Comparison of ENCODE assay signal across 1 cellular context in the genomic region with DNA sequence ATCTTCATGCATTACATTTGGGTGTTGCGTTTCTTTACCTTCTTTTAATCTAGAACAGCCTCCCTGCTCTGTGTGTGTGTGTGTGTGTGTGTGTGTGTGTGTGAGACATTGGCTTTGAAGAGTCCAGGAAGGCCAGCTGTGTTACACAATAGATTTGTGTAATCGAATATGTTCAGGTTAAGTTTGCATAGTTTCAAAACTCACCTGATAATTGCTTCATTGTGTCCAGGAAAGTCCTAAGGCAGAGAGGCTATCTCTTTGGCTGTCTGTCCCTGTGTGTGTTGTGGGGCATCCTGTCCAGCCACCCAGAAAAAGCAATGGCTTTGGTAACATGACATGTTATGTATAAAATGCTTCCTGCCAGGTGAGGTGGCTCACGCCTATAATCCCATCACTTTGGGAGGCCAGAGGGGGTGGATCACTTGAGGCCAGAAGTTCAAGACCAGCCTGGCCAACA.
TF ChIP-seq lines count a peak whose summit lies in the region.

No MANE protein-coding gene starts in this region.

TF ChIP-seq in HepG2, 621 proteins besides CTCF, POLR2A, EP300 and RAD21 (continued from another document and continues in another):
- TF ChIP-seq, protein P1, sequence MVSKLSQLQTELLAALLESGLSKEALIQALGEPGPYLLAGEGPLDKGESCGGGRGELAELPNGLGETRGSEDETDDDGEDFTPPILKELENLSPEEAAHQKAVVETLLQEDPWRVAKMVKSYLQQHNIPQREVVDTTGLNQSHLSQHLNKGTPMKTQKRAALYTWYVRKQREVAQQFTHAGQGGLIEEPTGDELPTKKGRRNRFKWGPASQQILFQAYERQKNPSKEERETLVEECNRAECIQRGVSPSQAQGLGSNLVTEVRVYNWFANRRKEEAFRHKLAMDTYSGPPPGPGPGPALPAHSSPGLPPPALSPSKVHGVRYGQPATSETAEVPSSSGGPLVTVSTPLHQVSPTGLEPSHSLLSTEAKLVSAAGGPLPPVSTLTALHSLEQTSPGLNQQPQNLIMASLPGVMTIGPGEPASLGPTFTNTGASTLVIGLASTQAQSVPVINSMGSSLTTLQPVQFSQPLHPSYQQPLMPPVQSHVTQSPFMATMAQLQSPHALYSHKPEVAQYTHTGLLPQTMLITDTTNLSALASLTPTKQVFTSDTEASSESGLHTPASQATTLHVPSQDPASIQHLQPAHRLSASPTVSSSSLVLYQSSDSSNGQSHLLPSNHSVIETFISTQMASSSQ (IDR thresholded peaks at IDR 0.05; ENCODE audit: low read depth): peak; percentile 64; the same call in 1 of the 2 replicates
- TF ChIP-seq, protein P1 (CRISPR knock-in tag; IDR thresholded peaks at IDR 0.05; ENCODE audit: borderline replicate concordance): peak; percentile 55; the same call in 1 of the 2 replicates
- TF ChIP-seq SAFB2 (CRISPR knock-in tag; IDR thresholded peaks at IDR 0.05; ENCODE audit: borderline replicate concordance, low read depth) (no peak), SMAD3 (CRISPR knock-in tag; IDR thresholded peaks at IDR 0.05) (0 out of 2 replicates have a peak, but pooled peaks have one; percentile 61), ZNF747 (CRISPR knock-in tag; IDR thresholded peaks at IDR 0.05; ENCODE audit: borderline replicate concordance) (peak; percentile 48; the same call in 1 of the 2 replicates), MIER3 (CRISPR knock-in tag; IDR thresholded peaks at IDR 0.05; ENCODE audit: borderline replicate concordance) (peak; percentile 41; the same call in 1 of the 2 replicates), ZBTB3 (CRISPR knock-in tag; IDR thresholded peaks at IDR 0.05; ENCODE audit: borderline replicate concordance, low read depth) (peak; percentile 30; the same call in 1 of the 2 replicates), KMT2A (CRISPR knock-in tag; IDR thresholded peaks at IDR 0.05) (no peak), GTF3A (CRISPR knock-in tag; conservative IDR thresholded peaks at IDR 0.05) (no peak), ZNF101 (CRISPR knock-in tag; IDR thresholded peaks at IDR 0.05; ENCODE audit: borderline replicate concordance, low read depth) (0 out of 2 replicates have a peak, but pooled peaks have one; percentile 50), ZNF441 (CRISPR knock-in tag; IDR thresholded peaks at IDR 0.05; ENCODE audit: borderline replicate concordance) (no peak), SOX13 (IDR thresholded peaks at IDR 0.05) (peak; percentile 92), SOX13 (CRISPR knock-in tag; conservative IDR thresholded peaks at IDR 0.05 in 1 of 2, IDR thresholded peaks at IDR 0.05 in 1 of 2) (peak in 1 of 2 experiments; percentile 94; a peak in 2 of 4 replicates), ZNF121 (CRISPR knock-in tag; IDR thresholded peaks at IDR 0.05) (peak; percentile 82), ZNF878 (CRISPR knock-in tag; IDR thresholded peaks at IDR 0.05) (no peak), ZNF550 (CRISPR knock-in tag; IDR thresholded peaks at IDR 0.05; ENCODE audit: borderline replicate concordance) (no peak), ZFYVE20 (CRISPR knock-in tag; IDR thresholded peaks at IDR 0.05; ENCODE audit: borderline replicate concordance, low read depth) (no peak), ZNF724P (CRISPR knock-in tag; IDR thresholded peaks at IDR 0.05; ENCODE audit: borderline replicate concordance) (no peak), SRSF1 (optimal IDR thresholded peaks at IDR 0.05; ENCODE audit: low read depth, low read length) (no peak), ZNF776 (CRISPR knock-in tag; IDR thresholded peaks at IDR 0.05) (no peak), HOXD1 (CRISPR knock-in tag; IDR thresholded peaks at IDR 0.05) (no peak)
- TF ChIP-seq, protein P2, sequence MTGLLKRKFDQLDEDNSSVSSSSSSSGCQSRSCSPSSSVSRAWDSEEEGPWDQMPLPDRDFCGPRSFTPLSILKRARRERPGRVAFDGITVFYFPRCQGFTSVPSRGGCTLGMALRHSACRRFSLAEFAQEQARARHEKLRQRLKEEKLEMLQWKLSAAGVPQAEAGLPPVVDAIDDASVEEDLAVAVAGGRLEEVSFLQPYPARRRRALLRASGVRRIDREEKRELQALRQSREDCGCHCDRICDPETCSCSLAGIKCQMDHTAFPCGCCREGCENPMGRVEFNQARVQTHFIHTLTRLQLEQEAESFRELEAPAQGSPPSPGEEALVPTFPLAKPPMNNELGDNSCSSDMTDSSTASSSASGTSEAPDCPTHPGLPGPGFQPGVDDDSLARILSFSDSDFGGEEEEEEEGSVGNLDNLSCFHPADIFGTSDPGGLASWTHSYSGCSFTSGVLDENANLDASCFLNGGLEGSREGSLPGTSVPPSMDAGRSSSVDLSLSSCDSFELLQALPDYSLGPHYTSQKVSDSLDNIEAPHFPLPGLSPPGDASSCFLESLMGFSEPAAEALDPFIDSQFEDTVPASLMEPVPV (CRISPR knock-in tag; IDR thresholded peaks at IDR 0.05): no peak
- TF ChIP-seq, protein P3, sequence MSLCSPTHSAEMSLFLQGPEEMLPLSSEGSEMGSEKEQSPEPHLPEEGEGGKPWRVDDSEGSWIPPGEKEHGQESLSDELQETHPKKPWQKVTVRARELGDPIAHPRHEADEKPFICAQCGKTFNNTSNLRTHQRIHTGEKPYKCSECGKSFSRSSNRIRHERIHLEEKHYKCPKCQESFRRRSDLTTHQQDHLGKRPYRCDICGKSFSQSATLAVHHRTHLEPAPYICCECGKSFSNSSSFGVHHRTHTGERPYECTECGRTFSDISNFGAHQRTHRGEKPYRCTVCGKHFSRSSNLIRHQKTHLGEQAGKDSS (CRISPR knock-in tag; IDR thresholded peaks at IDR 0.05; ENCODE audit: borderline replicate concordance, low read depth): no peak
- TF ChIP-seq, protein P4, sequence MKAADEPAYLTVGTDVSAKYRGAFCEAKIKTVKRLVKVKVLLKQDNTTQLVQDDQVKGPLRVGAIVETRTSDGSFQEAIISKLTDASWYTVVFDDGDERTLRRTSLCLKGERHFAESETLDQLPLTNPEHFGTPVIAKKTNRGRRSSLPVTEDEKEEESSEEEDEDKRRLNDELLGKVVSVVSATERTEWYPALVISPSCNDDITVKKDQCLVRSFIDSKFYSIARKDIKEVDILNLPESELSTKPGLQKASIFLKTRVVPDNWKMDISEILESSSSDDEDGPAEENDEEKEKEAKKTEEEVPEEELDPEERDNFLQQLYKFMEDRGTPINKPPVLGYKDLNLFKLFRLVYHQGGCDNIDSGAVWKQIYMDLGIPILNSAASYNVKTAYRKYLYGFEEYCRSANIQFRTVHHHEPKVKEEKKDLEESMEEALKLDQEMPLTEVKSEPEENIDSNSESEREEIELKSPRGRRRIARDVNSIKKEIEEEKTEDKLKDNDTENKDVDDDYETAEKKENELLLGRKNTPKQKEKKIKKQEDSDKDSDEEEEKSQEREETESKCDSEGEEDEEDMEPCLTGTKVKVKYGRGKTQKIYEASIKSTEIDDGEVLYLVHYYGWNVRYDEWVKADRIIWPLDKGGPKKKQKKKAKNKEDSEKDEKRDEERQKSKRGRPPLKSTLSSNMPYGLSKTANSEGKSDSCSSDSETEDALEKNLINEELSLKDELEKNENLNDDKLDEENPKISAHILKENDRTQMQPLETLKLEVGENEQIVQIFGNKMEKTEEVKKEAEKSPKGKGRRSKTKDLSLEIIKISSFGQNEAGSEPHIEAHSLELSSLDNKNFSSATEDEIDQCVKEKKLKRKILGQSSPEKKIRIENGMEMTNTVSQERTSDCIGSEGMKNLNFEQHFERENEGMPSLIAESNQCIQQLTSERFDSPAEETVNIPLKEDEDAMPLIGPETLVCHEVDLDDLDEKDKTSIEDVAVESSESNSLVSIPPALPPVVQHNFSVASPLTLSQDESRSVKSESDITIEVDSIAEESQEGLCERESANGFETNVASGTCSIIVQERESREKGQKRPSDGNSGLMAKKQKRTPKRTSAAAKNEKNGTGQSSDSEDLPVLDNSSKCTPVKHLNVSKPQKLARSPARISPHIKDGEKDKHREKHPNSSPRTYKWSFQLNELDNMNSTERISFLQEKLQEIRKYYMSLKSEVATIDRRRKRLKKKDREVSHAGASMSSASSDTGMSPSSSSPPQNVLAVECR (CRISPR knock-in tag; IDR thresholded peaks at IDR 0.05; ENCODE audit: borderline replicate concordance): peak; percentile 35; the same call in 1 of the 2 replicates
- TF ChIP-seq, protein P5, sequence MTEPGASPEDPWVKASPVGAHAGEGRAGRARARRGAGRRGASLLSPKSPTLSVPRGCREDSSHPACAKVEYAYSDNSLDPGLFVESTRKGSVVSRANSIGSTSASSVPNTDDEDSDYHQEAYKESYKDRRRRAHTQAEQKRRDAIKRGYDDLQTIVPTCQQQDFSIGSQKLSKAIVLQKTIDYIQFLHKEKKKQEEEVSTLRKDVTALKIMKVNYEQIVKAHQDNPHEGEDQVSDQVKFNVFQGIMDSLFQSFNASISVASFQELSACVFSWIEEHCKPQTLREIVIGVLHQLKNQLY (CRISPR knock-in tag; IDR thresholded peaks at IDR 0.05): no peak
- TF ChIP-seq, protein P6, sequence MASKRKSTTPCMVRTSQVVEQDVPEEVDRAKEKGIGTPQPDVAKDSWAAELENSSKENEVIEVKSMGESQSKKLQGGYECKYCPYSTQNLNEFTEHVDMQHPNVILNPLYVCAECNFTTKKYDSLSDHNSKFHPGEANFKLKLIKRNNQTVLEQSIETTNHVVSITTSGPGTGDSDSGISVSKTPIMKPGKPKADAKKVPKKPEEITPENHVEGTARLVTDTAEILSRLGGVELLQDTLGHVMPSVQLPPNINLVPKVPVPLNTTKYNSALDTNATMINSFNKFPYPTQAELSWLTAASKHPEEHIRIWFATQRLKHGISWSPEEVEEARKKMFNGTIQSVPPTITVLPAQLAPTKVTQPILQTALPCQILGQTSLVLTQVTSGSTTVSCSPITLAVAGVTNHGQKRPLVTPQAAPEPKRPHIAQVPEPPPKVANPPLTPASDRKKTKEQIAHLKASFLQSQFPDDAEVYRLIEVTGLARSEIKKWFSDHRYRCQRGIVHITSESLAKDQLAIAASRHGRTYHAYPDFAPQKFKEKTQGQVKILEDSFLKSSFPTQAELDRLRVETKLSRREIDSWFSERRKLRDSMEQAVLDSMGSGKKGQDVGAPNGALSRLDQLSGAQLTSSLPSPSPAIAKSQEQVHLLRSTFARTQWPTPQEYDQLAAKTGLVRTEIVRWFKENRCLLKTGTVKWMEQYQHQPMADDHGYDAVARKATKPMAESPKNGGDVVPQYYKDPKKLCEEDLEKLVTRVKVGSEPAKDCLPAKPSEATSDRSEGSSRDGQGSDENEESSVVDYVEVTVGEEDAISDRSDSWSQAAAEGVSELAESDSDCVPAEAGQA (IDR thresholded peaks at IDR 0.05; ENCODE audit: low read depth): no peak
- TF ChIP-seq, protein P6 (CRISPR knock-in tag; IDR thresholded peaks at IDR 0.05; ENCODE audit: borderline replicate concordance): no peak
- TF ChIP-seq, protein P7, sequence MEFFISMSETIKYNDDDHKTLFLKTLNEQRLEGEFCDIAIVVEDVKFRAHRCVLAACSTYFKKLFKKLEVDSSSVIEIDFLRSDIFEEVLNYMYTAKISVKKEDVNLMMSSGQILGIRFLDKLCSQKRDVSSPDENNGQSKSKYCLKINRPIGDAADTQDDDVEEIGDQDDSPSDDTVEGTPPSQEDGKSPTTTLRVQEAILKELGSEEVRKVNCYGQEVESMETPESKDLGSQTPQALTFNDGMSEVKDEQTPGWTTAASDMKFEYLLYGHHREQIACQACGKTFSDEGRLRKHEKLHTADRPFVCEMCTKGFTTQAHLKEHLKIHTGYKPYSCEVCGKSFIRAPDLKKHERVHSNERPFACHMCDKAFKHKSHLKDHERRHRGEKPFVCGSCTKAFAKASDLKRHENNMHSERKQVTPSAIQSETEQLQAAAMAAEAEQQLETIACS (CRISPR knock-in tag; IDR thresholded peaks at IDR 0.05): no peak
- TF ChIP-seq, protein P8, sequence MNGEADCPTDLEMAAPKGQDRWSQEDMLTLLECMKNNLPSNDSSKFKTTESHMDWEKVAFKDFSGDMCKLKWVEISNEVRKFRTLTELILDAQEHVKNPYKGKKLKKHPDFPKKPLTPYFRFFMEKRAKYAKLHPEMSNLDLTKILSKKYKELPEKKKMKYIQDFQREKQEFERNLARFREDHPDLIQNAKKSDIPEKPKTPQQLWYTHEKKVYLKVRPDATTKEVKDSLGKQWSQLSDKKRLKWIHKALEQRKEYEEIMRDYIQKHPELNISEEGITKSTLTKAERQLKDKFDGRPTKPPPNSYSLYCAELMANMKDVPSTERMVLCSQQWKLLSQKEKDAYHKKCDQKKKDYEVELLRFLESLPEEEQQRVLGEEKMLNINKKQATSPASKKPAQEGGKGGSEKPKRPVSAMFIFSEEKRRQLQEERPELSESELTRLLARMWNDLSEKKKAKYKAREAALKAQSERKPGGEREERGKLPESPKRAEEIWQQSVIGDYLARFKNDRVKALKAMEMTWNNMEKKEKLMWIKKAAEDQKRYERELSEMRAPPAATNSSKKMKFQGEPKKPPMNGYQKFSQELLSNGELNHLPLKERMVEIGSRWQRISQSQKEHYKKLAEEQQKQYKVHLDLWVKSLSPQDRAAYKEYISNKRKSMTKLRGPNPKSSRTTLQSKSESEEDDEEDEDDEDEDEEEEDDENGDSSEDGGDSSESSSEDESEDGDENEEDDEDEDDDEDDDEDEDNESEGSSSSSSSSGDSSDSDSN (CRISPR knock-in tag; IDR thresholded peaks at IDR 0.05): peak; percentile 42
